20 cellular contexts compared by ENCODE assay signal in genomic region chr10:50346947-50347346, GRCh38.
DNase-seq lines count a peak whose midpoint lies in the region; ATAC-seq, FAIRE-seq and TF ChIP-seq lines count a peak whose summit lies in the region.
"Had no signal": no experiment of that assay in that cellular context is flagged by ENCODE, and none has a peak within 500 bp of the region (broad histone marks: within the 10 kb centered on the region; RNA-seq: fewer than 3 reads in every experiment).

No MANE protein-coding gene starts in this region.

- H3K9ac ChIP-seq in kidney (ENCODE audit: low read length in 2 of 2), result no peak overlapping the region
- H3K9ac ChIP-seq: parathyroid adenoma had no signal

- DNase-seq in bronchial epithelial cell (ENCODE audit: low read depth), result peak; percentile 40
- DNase-seq in kidney, result no peak
- DNase-seq in activated CD4-positive, alpha-beta T cell treated with anti-CD3 and anti-CD28 coated beads, Interleukin-2, amount 50 U/mL, for 4 hours, result no peak
- no peak for DNase-seq in substantia nigra (lab: John Stamatoyannopoulos, UW)
- DNase-seq: activated naive CD4-positive, alpha-beta T cell treated with Interleukin-2 at 50 U/mL for 16 hours; gastrocnemius medialis; left ventricle myocardium superior; NCI-H1048; NCI-H2171 treated with DMSO at 0.1 percent for 48 hours; stimulated activated naive CD4-positive, alpha-beta T cell; SW 1271 had no signal

- TF ChIP-seq CTCF in bronchial epithelial cell (IDR thresholded peaks at IDR 0.05; ENCODE audit: insufficient read depth, low read length, severe bottlenecking) (no peak), kidney (IDR thresholded peaks at IDR 0.05; ENCODE audit: borderline replicate concordance, extremely low read depth, insufficient read depth) (no peak)

- intact Hi-C loops in kidney (cut with DNase I), result no loop called here

- H3K4me3 ChIP-seq in bronchial epithelial cell (ENCODE audit: low read depth, low read length), result no peak overlapping the region
- H3K4me3 ChIP-seq in kidney (ENCODE audit: low read length in 2 of 2), result no peak overlapping the region
- H3K4me3 ChIP-seq: gastrocnemius medialis, skin epidermis had no signal

- ATAC-seq in GM18502 (IDR thresholded peaks at IDR 0.05; ENCODE audit: poor library complexity, unreplicated experiment), result peak; percentile 19
- peak; percentile 21 for ATAC-seq in GM21360 (IDR thresholded peaks at IDR 0.05; ENCODE audit: unreplicated experiment)
- peak; percentile 10 for ATAC-seq in HG03045 (IDR thresholded peaks at IDR 0.05; ENCODE audit: unreplicated experiment)
- no peak for ATAC-seq in GM19467 (IDR thresholded peaks at IDR 0.05; ENCODE audit: unreplicated experiment)
- ATAC-seq: gastrocnemius medialis, left ventricle myocardium superior had no signal

- H3K27me3 ChIP-seq in bronchial epithelial cell (ENCODE audit: control insufficient read depth, insufficient read depth, low read length), result no peaks in the 10 kb centered on the region
- H3K27me3 ChIP-seq: gastrocnemius medialis had no signal

- FAIRE-seq in bronchial epithelial cell (lab: Jason Lieb, UNC) (no peak), kidney (lab: Jason Lieb, UNC) (no peak)
- FAIRE-seq: colon, endothelial cell of umbilical vein, RCC 7860 had no signal

- peaks cover 0 to 9% of the 10 kb centered on the region in 2 donors for H3K9me3 ChIP-seq in kidney (ENCODE audit: control insufficient read depth in 1 of 2, low read length in 2 of 2)
- H3K9me3 ChIP-seq: gastrocnemius medialis had no signal

- peaks cover 1% of the 10 kb centered on the region for H3K36me3 ChIP-seq in bronchial epithelial cell (ENCODE audit: control insufficient read depth, insufficient read depth, low read length)
- peaks cover 9 to 10% of the 10 kb centered on the region in 2 donors for H3K36me3 ChIP-seq in kidney (ENCODE audit: control insufficient read depth in 1 of 2, insufficient read depth in 2 of 2, low read length in 2 of 2)

- H3K27ac ChIP-seq in kidney (ENCODE audit: low read depth in 2 of 2, low read length in 2 of 2), result no peak overlapping the region
- no peak overlapping the region for H3K27ac ChIP-seq in substantia nigra (ENCODE audit: low read depth, low read length, poor library complexity, severe bottlenecking)
- H3K27ac ChIP-seq: gastrocnemius medialis, parathyroid adenoma had no signal

- peaks cover 0 to 5% of the 10 kb centered on the region in 2 donors for H3K4me1 ChIP-seq in kidney (ENCODE audit: control insufficient read depth in 1 of 2, insufficient read depth in 1 of 2, low read depth in 1 of 2, low read length in 2 of 2)
